In genomic region chr13:100530645-100531044, GRCh38 we compare ENCODE assay signal across 18 cellular contexts. TPM values are rescaled to one million over a fixed set of nuclear protein-coding genes. Genes with fewer than 3 reads are reported as not detected.
A peak's percentile ranks its signal among the peaks of the same experiment; 100 is the strongest.
DNase-seq lines count a peak whose midpoint lies in the region; ATAC-seq and TF ChIP-seq lines count a peak whose summit lies in the region.
"Had no signal": no experiment of that assay in that cellular context is flagged by ENCODE, and none has a peak within 500 bp of the region (broad histone marks: within the 10 kb centered on the region; RNA-seq: fewer than 3 reads in every experiment).

No MANE protein-coding gene starts in this region.

- CTCF ChIA-PET in CD4-positive, alpha-beta memory T cell (lab: Charles Lee; ENCODE audit: partially characterized antibody), result interaction anchor here (1.3 to 2.1 kb wide), 3 partner anchors 14 to 43 kb away, joined by 3 to 8 read pairs (median 3); no protein-coding TSS in a partner anchor

- POLR2A ChIA-PET in CD4-positive, alpha-beta memory T cell (lab: Charles Lee; ENCODE audit: partially characterized antibody), result no interaction called here

- no peak overlapping the region for H3K4me3 Mint-ChIP-seq in activated T-cell treated with anti-CD3 and anti-CD28 coated beads, Interleukin-2, amount 50 U/mL, for 24 hours
- H3K4me3 Mint-ChIP-seq in CD4-positive, alpha-beta memory T cell, result no peak overlapping the region
- H3K4me3 Mint-ChIP-seq: activated CD4-positive, alpha-beta T cell treated with anti-CD3 and anti-CD28 coated beads, Interleukin-2, amount 10 ng/mL, durations not matched to agents 7 days and 5 days; activated T-helper 17 cell treated with anti-CD3 and anti-CD28 coated beads, Interleukin-2, amount 50 U/mL, for 72 hours; dendritic cell treated with granulocyte-macrophage colony-stimulating factor and Interleukin-4, amounts not matched to agents 40 ng/mL and 50 ng/mL, for 4 days; T-helper 1 cell treated with Interleukin-12 subunit alpha and Interleukin-12 subunit beta and Interleukin-4 antibody, amounts not matched to agents 30 μg/mL and 1 μg/mL, for 36 hours had no signal

- TF ChIP-seq CTCF in choroid plexus epithelial cell (conservative IDR thresholded peaks at IDR 0.05; ENCODE audit: low read depth, low read length), result no peak
- no peak for TF ChIP-seq CTCF in left lung (IDR thresholded peaks at IDR 0.05)
- TF ChIP-seq CTCF in vagina (IDR thresholded peaks at IDR 0.05), result no peak

- H3K4me1 ChIP-seq in left lung (no peaks in the 10 kb centered on the region), vagina (peaks cover 9% of the 10 kb centered on the region)
- no peaks in the 10 kb centered on the region for H3K4me1 ChIP-seq in CD4-positive, alpha-beta memory T cell (ENCODE audit: insufficient read depth, low read length)

- H3K9me3 ChIP-seq in left lung, result peaks cover 0 to 3% of the 10 kb centered on the region in 2 donors
- no peaks in the 10 kb centered on the region for H3K9me3 ChIP-seq in vagina
- H3K9me3 ChIP-seq in CD4-positive, alpha-beta memory T cell (ENCODE audit: control insufficient read depth in 1 of 2, low read length in 2 of 2), result no peaks in the 10 kb centered on the region
- H3K9me3 ChIP-seq: mucosa of descending colon, tibial artery had no signal

- DNase-seq in activated T-cell treated with anti-CD3 and anti-CD28 coated beads, Interleukin-2, amount 50 U/mL, for 24 hours, result peak; percentile 2
- DNase-seq in activated T-cell treated with anti-CD3 and anti-CD28 coated beads for 4 hours (no peak), choroid plexus epithelial cell (ENCODE audit: low read depth) (peak; percentile 69), left lung (no peak), vagina (ENCODE audit: extremely low spot score in 2 of 2) (no peak), superior temporal gyrus (ENCODE audit: extremely low spot score) (no peak), NCI-H774 (lab: John Stamatoyannopoulos, UW) (no peak)
- DNase-seq in CD4-positive, alpha-beta memory T cell, result no peak
- DNase-seq: activated CD4-positive, alpha-beta T cell treated with anti-CD3 and anti-CD28 coated beads, Interleukin-2, amount 10 ng/mL, durations not matched to agents 7 days and 5 days; AML-193; DMS53; mucosa of descending colon; NCI-H69; RPMI8226 had no signal

- H3K4me3 ChIP-seq in choroid plexus epithelial cell (ENCODE audit: low read depth, low read length), result no peak overlapping the region
- no peak overlapping the region for H3K4me3 ChIP-seq in left lung
- no peak overlapping the region for H3K4me3 ChIP-seq in vagina
- H3K4me3 ChIP-seq in CD4-positive, alpha-beta memory T cell (ENCODE audit: low read length in 2 of 2), result no peak overlapping the region
- H3K4me3 ChIP-seq: mucosa of descending colon, tibial artery had no signal

- no peaks in the 10 kb centered on the region for H3K27me3 Mint-ChIP-seq in activated T-cell treated with anti-CD3 and anti-CD28 coated beads, Interleukin-2, amount 50 U/mL, for 24 hours
- H3K27me3 Mint-ChIP-seq in CD4-positive, alpha-beta memory T cell, result no peaks in the 10 kb centered on the region
- H3K27me3 Mint-ChIP-seq: activated CD4-positive, alpha-beta T cell treated with anti-CD3 and anti-CD28 coated beads, Interleukin-2, amount 10 ng/mL, durations not matched to agents 7 days and 5 days; activated T-helper 17 cell treated with anti-CD3 and anti-CD28 coated beads, Interleukin-2, amount 50 U/mL, for 72 hours; dendritic cell treated with granulocyte-macrophage colony-stimulating factor and Interleukin-4, amounts not matched to agents 40 ng/mL and 50 ng/mL, for 4 days had no signal

- no peak for TF ChIP-seq POLR2A in vagina (IDR thresholded peaks at IDR 0.05)

- peaks cover 20% of the 10 kb centered on the region for H3K36me3 Mint-ChIP-seq in activated T-cell treated with anti-CD3 and anti-CD28 coated beads, Interleukin-2, amount 50 U/mL, for 24 hours (ENCODE audit: low read depth)
- H3K36me3 Mint-ChIP-seq in CD4-positive, alpha-beta memory T cell, result peaks cover 8 to 15% of the 10 kb centered on the region in 2 donors

- H3K36me3 ChIP-seq in left lung (peaks cover 0 to 32% of the 10 kb centered on the region in 2 donors), vagina (no peaks in the 10 kb centered on the region)
- H3K36me3 ChIP-seq in CD4-positive, alpha-beta memory T cell (ENCODE audit: insufficient read depth, low read length), result no peaks in the 10 kb centered on the region

- H3K27ac Mint-ChIP-seq in activated T-cell treated with anti-CD3 and anti-CD28 coated beads, Interleukin-2, amount 50 U/mL, for 24 hours, result no peak overlapping the region
- no peak overlapping the region for H3K27ac Mint-ChIP-seq in CD4-positive, alpha-beta memory T cell
- H3K27ac Mint-ChIP-seq: activated CD4-positive, alpha-beta T cell treated with anti-CD3 and anti-CD28 coated beads, Interleukin-2, amount 10 ng/mL, durations not matched to agents 7 days and 5 days; activated T-helper 17 cell treated with anti-CD3 and anti-CD28 coated beads, Interleukin-2, amount 50 U/mL, for 72 hours; dendritic cell treated with granulocyte-macrophage colony-stimulating factor and Interleukin-4, amounts not matched to agents 40 ng/mL and 50 ng/mL, for 4 days; T-helper 1 cell treated with Interleukin-12 subunit alpha and Interleukin-12 subunit beta and Interleukin-4 antibody, amounts not matched to agents 30 μg/mL and 1 μg/mL, for 36 hours had no signal

- intact Hi-C loops in left lung (cut with DNase I), result no loop called here
- intact Hi-C loops in vagina (cut with DNase I), result no loop called here
- intact Hi-C loops in CD4-positive, alpha-beta memory T cell (cut with micrococcal nuclease), result no loop called here

- H3K27me3 ChIP-seq in left lung (no peaks in the 10 kb centered on the region), vagina (no peaks in the 10 kb centered on the region)
- no peaks in the 10 kb centered on the region for H3K27me3 ChIP-seq in CD4-positive, alpha-beta memory T cell (ENCODE audit: insufficient read depth, low read length)
- H3K27me3 ChIP-seq: tibial artery had no signal

- no peaks in the 10 kb centered on the region for H3K4me1 Mint-ChIP-seq in activated T-cell treated with anti-CD3 and anti-CD28 coated beads, Interleukin-2, amount 50 U/mL, for 24 hours (ENCODE audit: low read depth)
- peaks cover 0 to 3% (median 0%) of the 10 kb centered on the region in 4 donors for H3K4me1 Mint-ChIP-seq in CD4-positive, alpha-beta memory T cell
- H3K4me1 Mint-ChIP-seq: activated CD4-positive, alpha-beta T cell treated with anti-CD3 and anti-CD28 coated beads, Interleukin-2, amount 10 ng/mL, durations not matched to agents 7 days and 5 days; activated T-helper 17 cell treated with anti-CD3 and anti-CD28 coated beads, Interleukin-2, amount 50 U/mL, for 72 hours had no signal

- no peaks in the 10 kb centered on the region for H3K9me3 Mint-ChIP-seq in activated T-cell treated with anti-CD3 and anti-CD28 coated beads, Interleukin-2, amount 50 U/mL, for 24 hours
- H3K9me3 Mint-ChIP-seq in CD4-positive, alpha-beta memory T cell, result no peaks in the 10 kb centered on the region
- H3K9me3 Mint-ChIP-seq: activated CD4-positive, alpha-beta T cell treated with anti-CD3 and anti-CD28 coated beads, Interleukin-2, amount 10 ng/mL, durations not matched to agents 7 days and 5 days; activated T-helper 17 cell treated with anti-CD3 and anti-CD28 coated beads, Interleukin-2, amount 50 U/mL, for 72 hours; dendritic cell treated with granulocyte-macrophage colony-stimulating factor and Interleukin-4, amounts not matched to agents 40 ng/mL and 50 ng/mL, for 4 days; T-helper 1 cell treated with Interleukin-12 subunit alpha and Interleukin-12 subunit beta and Interleukin-4 antibody, amounts not matched to agents 30 μg/mL and 1 μg/mL, for 36 hours had no signal

- H3K27ac ChIP-seq in left lung (no peak overlapping the region), vagina (peak overlapping the region; percentile 63)
- H3K27ac ChIP-seq in CD4-positive, alpha-beta memory T cell (ENCODE audit: low read depth, low read length), result no peak overlapping the region
- H3K27ac ChIP-seq: tibial artery had no signal

- ATAC-seq in left lung, result peak; percentile 39
- ATAC-seq: activated T-helper 17 cell treated with anti-CD3 and anti-CD28 coated beads, Interleukin-2, amount 50 U/mL, for 72 hours; mucosa of descending colon had no signal

RNA-seq across cellular contexts. Expression of gene GGACT, which starts 57.9 kb away (rescaled TPM):
- total RNA-seq in left lung (1 to 10 TPM; 4.3 to 6.3 TPM), vagina (4.7 TPM)
- 1 to 10 TPM; 6.7 to 9.6 TPM for total RNA-seq in CD4-positive, alpha-beta memory T cell
- polyA plus RNA-seq in CD4-positive, alpha-beta memory T cell, result 1 to 10 TPM; 4.4 to 7.7 TPM

Comparison
In these comparisons a context has a peak if more than half of its experiments do, and no peak if none do; other contexts are left out.
1. DNase-seq: peak in activated T-cell treated with anti-CD3 and anti-CD28 coated beads, Interleukin-2, amount 50 U/mL, for 24 hours (single experiment) and choroid plexus epithelial cell (single experiment); none in activated T-cell treated with anti-CD3 and anti-CD28 coated beads for 4 hours (single experiment), left lung (0 of 2), vagina (0 of 2), superior temporal gyrus (single experiment), NCI-H774 (single experiment) and CD4-positive, alpha-beta memory T cell (0 of 5).